33 cellular contexts compared by ENCODE assay signal in genomic region chr19:17445526-17446165, GRCh38. TPM values are rescaled to one million over a fixed set of nuclear protein-coding genes. Genes with fewer than 3 reads are reported as not detected.
"Had no signal": no experiment of that assay in that cellular context is flagged by ENCODE, and none has a peak within 500 bp of the region (broad histone marks: within the 10 kb centered on the region; RNA-seq: fewer than 3 reads in every experiment).

No MANE protein-coding gene starts in this region.

- H3K36me3 ChIP-seq: esophagus squamous epithelium, gastrocnemius medialis, heart right ventricle, left lung had no signal

- H3K4me3 ChIP-seq: coronary artery, esophagus squamous epithelium, gastrocnemius medialis, heart right ventricle, left lung, lung had no signal

- ATAC-seq: effector memory CD8-positive, alpha-beta T cell; esophagus mucosa; gastrocnemius medialis; heart right ventricle; left cardiac atrium; left lung; left ventricle myocardium superior; naive thymus-derived CD4-positive, alpha-beta T cell had no signal

- DNase-seq: effector CD8-positive, alpha-beta T cell; effector memory CD8-positive, alpha-beta T cell; endodermal cell; erythroblast; esophagus squamous epithelium; foreskin fibroblast; foreskin melanocyte; gastrocnemius medialis; glutamatergic neuron; head of caudate nucleus; heart right ventricle; hippocampal formation; left cardiac atrium; left ventricle myocardium superior; mammary epithelial cell; mesendoderm; midbrain; naive thymus-derived CD4-positive, alpha-beta T cell had no signal

- FAIRE-seq: colon, endometrium, islet of Langerhans, keratinocyte had no signal

- H3K9me3 ChIP-seq: esophagus squamous epithelium, left lung had no signal

- H3K27ac ChIP-seq: coronary artery, epithelial cell of prostate, esophagus squamous epithelium, gastrocnemius medialis, heart right ventricle, left lung had no signal

RNA-seq across cellular contexts. Expression of gene TMEM221, which starts 2.8 kb away (rescaled TPM):
- total RNA-seq: dermis microvascular lymphatic vessel endothelial cell; esophagus mucosa; gastrocnemius medialis; left lung; left ventricle myocardium superior; mononuclear cell; naive thymus-derived CD4-positive, alpha-beta T cell had no signal
- polyA plus RNA-seq: naive thymus-derived CD4-positive, alpha-beta T cell had no signal

RNA-seq across cellular contexts. Expression of gene NXNL1, which starts 15.1 kb away (rescaled TPM):
- total RNA-seq: dermis microvascular lymphatic vessel endothelial cell; endodermal cell; esophagus mucosa; esophagus squamous epithelium; gastrocnemius medialis; glomerular endothelial cell; kidney epithelial cell; left lung; left ventricle myocardium superior; lower leg skin; lung; mammary epithelial cell; mononuclear cell; mucosa of gallbladder; naive thymus-derived CD4-positive, alpha-beta T cell had no signal
- polyA plus RNA-seq: keratinocyte; lung; mammary epithelial cell; naive thymus-derived CD4-positive, alpha-beta T cell had no signal
